In the genomic region with DNA sequence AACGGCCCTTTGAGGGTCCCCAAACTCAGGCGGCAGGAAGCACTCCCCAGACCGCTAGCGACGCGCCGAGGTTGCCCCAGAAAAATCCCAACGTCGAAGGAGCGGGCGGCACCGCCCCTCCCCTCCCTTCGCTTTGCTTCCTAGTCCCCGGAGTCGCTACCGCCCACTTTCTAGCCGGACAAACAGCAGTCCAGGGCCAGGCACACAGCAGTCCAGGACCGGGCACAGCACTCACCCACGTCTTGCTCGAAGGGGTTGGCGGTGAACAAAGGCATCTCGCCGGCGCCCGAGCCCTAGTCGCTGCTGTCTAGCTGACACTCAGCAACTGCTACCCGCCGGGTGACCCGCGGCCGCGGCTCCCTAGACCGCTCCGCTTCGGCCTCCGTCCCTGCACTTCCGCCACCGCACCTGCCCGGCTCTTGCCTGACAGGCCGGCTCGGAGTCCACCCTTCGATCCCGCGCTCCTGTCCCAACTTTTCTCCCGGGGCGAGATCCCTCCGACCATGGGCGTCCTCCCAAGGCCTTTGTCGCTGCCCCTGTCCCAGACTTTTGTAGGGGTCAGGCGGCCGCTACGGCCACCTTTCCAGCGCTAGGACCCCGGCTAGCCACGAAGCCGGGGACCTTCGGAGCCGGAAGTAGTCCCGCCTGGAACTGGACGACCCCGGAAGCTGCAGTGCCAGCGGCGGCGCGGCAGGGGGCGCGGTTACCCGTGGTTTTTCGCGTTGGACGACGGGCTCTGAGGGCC, we compare ENCODE assay signal across 8 cellular contexts. TPM values are rescaled to one million over a fixed set of nuclear protein-coding genes. Genes with fewer than 3 reads are reported as not detected.
A peak's percentile ranks its signal among the peaks of the same experiment; 100 is the strongest.
DNase-seq lines count a peak whose midpoint lies in the region; ATAC-seq and TF ChIP-seq lines count a peak whose summit lies in the region.

Gene STAM2, minus strand, starts transcription at position 396 of the 745 bp plus-strand sequence. Its CDS starts 121 bp downstream, at position 275.

- H3K9ac ChIP-seq in mucosa of rectum (ENCODE audit: low read depth in 1 of 2, low read length in 2 of 2), result peak within 1 kb of the TSS; percentile 96

- TF ChIP-seq CTCF in PC-9 (conservative IDR thresholded peaks at IDR 0.05) (peak; percentile 95), epithelial cell of proximal tubule (conservative IDR thresholded peaks at IDR 0.05; ENCODE audit: low read depth, low read length) (peak; percentile 95)

- H4K20me1 ChIP-seq in PC-9 (ENCODE audit: insufficient read depth), result no peaks in the 10 kb centered on the region

- CTCF ChIA-PET in PC-9 (lab: Charles Lee), result interaction anchor here (0.5 to 1.1 kb wide), 3 partner anchors 18 to 542 kb away, joined by 3 to 5 read pairs (median 3); partner anchors contain the start of gene PRPF40A

- H3K27me3 ChIP-seq in PC-9 (ENCODE audit: insufficient read depth, low read depth), result no peaks in the 10 kb centered on the region
- no peaks in the 10 kb centered on the region for H3K27me3 ChIP-seq in mucosa of rectum (ENCODE audit: control insufficient read depth in 2 of 2, insufficient read depth in 2 of 2, low read length in 2 of 2)

- no peaks in the 10 kb centered on the region for H3F3A ChIP-seq in PC-9 (ENCODE audit: insufficient read depth, low read depth)

- H2AFZ ChIP-seq in PC-9, result peak within 1 kb of the TSS; percentile 95

- DNase-seq in DMS79 (lab: John Stamatoyannopoulos, UW), result peak; percentile 79
- DNase-seq in PC-9, result peak; percentile 80 to 94
- DNase-seq in activated T-cell treated with anti-CD3 and anti-CD28 coated beads, Interleukin-2, amount 50 U/mL, for 1 hour, result peak; percentile 94
- DNase-seq in epithelial cell of proximal tubule (ENCODE audit: low read depth), result peak; percentile 30
- DNase-seq in stimulated activated CD8-positive, alpha-beta memory T cell treated with anti-CD3 and anti-CD28 coated beads, Interleukin-4, amount 100 ng/mL, for 48 hours, result peak; percentile 96

- peak within 1 kb of the TSS; percentile 83 for H3K4me3 ChIP-seq in PC-9
- H3K4me3 ChIP-seq in epithelial cell of proximal tubule (ENCODE audit: low read depth, low read length), result peak within 1 kb of the TSS; percentile 93
- H3K4me3 ChIP-seq in mucosa of rectum (ENCODE audit: low read length in 2 of 2), result peak within 1 kb of the TSS; percentile 99 to 100

- no peaks in the 10 kb centered on the region for H3K9me2 ChIP-seq in PC-9 (ENCODE audit: insufficient read depth)

- POLR2A ChIA-PET in PC-9 (lab: Charles Lee; ENCODE audit: unreplicated experiment), result interaction anchor here (0.6 kb wide), 1 partner anchor 460 kb away, joined by 4 read pairs; no protein-coding TSS in a partner anchor

- peaks cover 40% of the 10 kb centered on the region for H3K79me2 ChIP-seq in PC-9 (ENCODE audit: low read depth)

- H3K9me3 ChIP-seq in PC-9 (ENCODE audit: insufficient read depth, low read depth) (no peaks in the 10 kb centered on the region), mucosa of rectum (ENCODE audit: control insufficient read depth in 2 of 2, low read length in 2 of 2) (no peaks in the 10 kb centered on the region)

- H3K36me3 ChIP-seq in PC-9 (ENCODE audit: low read depth) (no peaks in the 10 kb centered on the region), mucosa of rectum (ENCODE audit: control insufficient read depth in 2 of 2, insufficient read depth in 2 of 2, low read length in 2 of 2) (no peaks in the 10 kb centered on the region)

- peak within 1 kb of the TSS; percentile 88 for H3K4me2 ChIP-seq in PC-9

- H3K27ac ChIP-seq in PC-9 (peak within 1 kb of the TSS; percentile 84), mucosa of rectum (ENCODE audit: low read depth in 2 of 2, low read length in 2 of 2) (peak within 1 kb of the TSS; percentile 97 to 99)

- intact Hi-C loops in PC-9 (cut with micrococcal nuclease; ENCODE audit: unreplicated experiment), result loop anchor here (1.0 to 2.0 kb wide), 4 partner anchors 138 to 567 kb away; partner anchors contain the start of gene PRPF40A

- peak; percentile 82 for ATAC-seq in GM21576 (IDR thresholded peaks at IDR 0.05; ENCODE audit: unreplicated experiment)

- TF ChIP-seq EP300 in Ishikawa (IDR thresholded peaks at IDR 0.05; ENCODE audit: borderline replicate concordance), result no peak

- peak; percentile 84 for TF ChIP-seq RAD21 in Ishikawa (IDR thresholded peaks at IDR 0.05; ENCODE audit: low read depth)

- H3K4me1 ChIP-seq in PC-9 (replicated peaks; ENCODE audit: insufficient read depth), result peaks cover 22% of the 10 kb centered on the region
- peaks cover 7 to 11% of the 10 kb centered on the region in 2 donors for H3K4me1 ChIP-seq in mucosa of rectum (ENCODE audit: control insufficient read depth in 2 of 2, insufficient read depth in 2 of 2, low read length in 2 of 2)

- TSS peak; percentile 92 for BruUV-seq in PC-9 (replicated peaks; lab: Mats Ljungman, UMichigan)

TF ChIP-seq in Ishikawa, 13 proteins besides CTCF, POLR2A, EP300 and RAD21:
- peak; percentile 49; the same call in 1 of the 2 replicates for TF ChIP-seq FOXM1 (IDR thresholded peaks at IDR 0.05; ENCODE audit: borderline replicate concordance, low read depth)
- TF ChIP-seq ZBTB7A (IDR thresholded peaks at IDR 0.05; ENCODE audit: low read depth), result 0 out of 2 replicates have a peak, but pooled peaks have one; percentile 17
- peak; percentile 52; the same call in 1 of the 2 replicates for TF ChIP-seq YY1 (IDR thresholded peaks at IDR 0.05; ENCODE audit: low read depth)
- TF ChIP-seq TEAD4 (IDR thresholded peaks at IDR 0.05), result no peak; the same call in 1 of the 2 replicates
- peak; percentile 85 for TF ChIP-seq TAF1 (IDR thresholded peaks at IDR 0.05; ENCODE audit: low read depth)
- peak; percentile 27; the same call in 1 of the 2 replicates for TF ChIP-seq TCF12 (IDR thresholded peaks at IDR 0.05; ENCODE audit: low read depth)
- no peak; the same call in 1 of the 2 replicates for TF ChIP-seq USF1 (IDR thresholded peaks at IDR 0.05)
- no peak for TF ChIP-seq CREB1 (IDR thresholded peaks at IDR 0.05; ENCODE audit: low read depth)
- peak; percentile 46 for TF ChIP-seq MAX (IDR thresholded peaks at IDR 0.05)
- TF ChIP-seq EGR1 (IDR thresholded peaks at IDR 0.05), result 0 out of 2 replicates have a peak, but pooled peaks have one; percentile 31

RNA-seq across cellular contexts. Expression of gene STAM2, which starts in this region (rescaled TPM):
- total RNA-seq in PC-9 (2021) (14.6 and 16.0 TPM in 2 replicates), epithelial cell of proximal tubule (18.7 and 20.9 TPM in 2 replicates)

Comparison
In these comparisons a context has a peak if more than half of its experiments do, and no peak if none do; other contexts are left out.
1. Peak in every context shown above with its lines: DNase-seq, ATAC-seq, H3K4me3 ChIP-seq and H3K27ac ChIP-seq.
2. DNase-seq: peak in every context shown above with its lines; median percentile 96 in stimulated activated CD8-positive, alpha-beta memory T cell treated with anti-CD3 and anti-CD28 coated beads, Interleukin-4, amount 100 ng/mL, for 48 hours; 94 in activated T-cell treated with anti-CD3 and anti-CD28 coated beads, Interleukin-2, amount 50 U/mL, for 1 hour; 87 in PC-9; 79 in DMS79; 30 in epithelial cell of proximal tubule.